Comparison of ENCODE assay signal across 1 cellular context in the genomic region with DNA sequence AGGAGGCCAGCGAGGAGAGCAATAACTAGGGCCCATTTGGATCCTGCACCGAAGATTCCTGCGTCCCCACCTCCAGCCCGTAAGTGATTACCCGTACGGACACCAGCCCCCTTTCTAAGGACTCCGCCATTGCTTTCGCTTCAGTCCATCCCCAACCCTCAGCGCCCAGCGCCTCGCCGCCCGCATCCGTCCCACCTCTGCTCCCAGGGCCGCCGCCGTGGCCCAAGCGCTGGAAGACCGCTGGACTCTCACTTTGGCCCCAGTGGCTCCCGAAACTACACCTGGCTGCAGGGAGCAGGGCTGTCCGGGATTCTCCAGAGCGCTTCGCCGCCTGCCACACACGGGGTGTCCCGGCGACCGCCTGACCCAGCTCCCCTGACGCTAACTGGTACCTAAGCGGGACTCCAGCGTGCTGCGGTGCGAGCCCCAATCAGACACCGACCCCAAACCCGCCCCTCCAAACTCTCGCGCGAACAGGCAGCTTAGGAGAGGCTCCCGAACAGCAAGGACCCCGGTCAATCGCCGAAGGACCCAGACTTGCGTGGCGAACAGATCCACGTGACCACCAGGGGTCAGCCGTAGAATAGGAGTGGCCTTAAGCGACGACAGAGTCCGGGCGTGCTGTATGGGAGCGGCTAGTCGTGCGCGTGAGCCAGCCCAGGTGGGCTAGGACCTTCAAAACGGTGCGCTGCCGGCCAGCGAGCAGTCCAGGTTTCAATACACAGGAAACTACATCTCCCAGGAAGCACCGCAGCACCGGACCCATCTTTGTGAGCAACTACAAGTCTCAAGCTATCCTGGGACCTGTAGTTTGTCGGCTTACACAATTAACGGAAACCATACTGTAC.
TF ChIP-seq lines count a peak whose summit lies in the region.

Gene CNPY2 (minus strand): TSS at position 363 of the 848 bp plus-strand sequence. CDS start 771 bp downstream, outside the sequence.

TF ChIP-seq in HepG2, 621 proteins besides CTCF, POLR2A, EP300 and RAD21 (continued from another document and continues in another):
- TF ChIP-seq ATF5 (CRISPR knock-in tag; IDR thresholded peaks at IDR 0.05; ENCODE audit: low read depth) = no peak
- 0 out of 2 replicates have a peak, but pooled peaks have one; percentile 60 for TF ChIP-seq HINFP (CRISPR knock-in tag; IDR thresholded peaks at IDR 0.05; ENCODE audit: low read depth)
- TF ChIP-seq ZSCAN12 (CRISPR knock-in tag; IDR thresholded peaks at IDR 0.05) = peak; percentile 86; the same call in 1 of the 2 replicates
- TF ChIP-seq STAG1 (CRISPR knock-in tag; IDR thresholded peaks at IDR 0.05) = peak; percentile 96
- TF ChIP-seq MXD4 (CRISPR knock-in tag; IDR thresholded peaks at IDR 0.05) = peak; percentile 66; the same call in 1 of the 2 replicates
- no peak for TF ChIP-seq ZNF564 (CRISPR knock-in tag; IDR thresholded peaks at IDR 0.05)
- TF ChIP-seq, protein P1, sequence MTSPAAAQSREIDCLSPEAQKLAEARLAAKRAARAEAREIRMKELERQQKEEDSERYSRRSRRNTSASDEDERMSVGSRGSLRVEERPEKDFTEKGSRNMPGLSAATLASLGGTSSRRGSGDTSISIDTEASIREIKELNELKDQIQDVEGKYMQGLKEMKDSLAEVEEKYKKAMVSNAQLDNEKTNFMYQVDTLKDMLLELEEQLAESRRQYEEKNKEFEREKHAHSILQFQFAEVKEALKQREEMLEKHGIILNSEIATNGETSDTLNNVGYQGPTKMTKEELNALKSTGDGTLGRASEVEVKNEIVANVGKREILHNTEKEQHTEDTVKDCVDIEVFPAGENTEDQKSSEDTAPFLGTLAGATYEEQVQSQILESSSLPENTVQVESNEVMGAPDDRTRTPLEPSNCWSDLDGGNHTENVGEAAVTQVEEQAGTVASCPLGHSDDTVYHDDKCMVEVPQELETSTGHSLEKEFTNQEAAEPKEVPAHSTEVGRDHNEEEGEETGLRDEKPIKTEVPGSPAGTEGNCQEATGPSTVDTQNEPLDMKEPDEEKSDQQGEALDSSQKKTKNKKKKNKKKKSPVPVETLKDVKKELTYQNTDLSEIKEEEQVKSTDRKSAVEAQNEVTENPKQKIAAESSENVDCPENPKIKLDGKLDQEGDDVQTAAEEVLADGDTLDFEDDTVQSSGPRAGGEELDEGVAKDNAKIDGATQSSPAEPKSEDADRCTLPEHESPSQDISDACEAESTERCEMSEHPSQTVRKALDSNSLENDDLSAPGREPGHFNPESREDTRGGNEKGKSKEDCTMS (CRISPR knock-in tag; conservative IDR thresholded peaks at IDR 0.05) = no peak
- TF ChIP-seq KLF13 (CRISPR knock-in tag; IDR thresholded peaks at IDR 0.05) = no peak
- TF ChIP-seq ZFX (CRISPR knock-in tag; IDR thresholded peaks at IDR 0.05; ENCODE audit: low read depth) = peak; percentile 78
- TF ChIP-seq ATF7-NPFF (CRISPR knock-in tag; IDR thresholded peaks at IDR 0.05; ENCODE audit: low read depth) = peak; percentile 51; the same call in 1 of the 2 replicates
- peak; percentile 74 for TF ChIP-seq KMT2A (CRISPR knock-in tag; IDR thresholded peaks at IDR 0.05)
- TF ChIP-seq TARDBP (CRISPR knock-in tag; IDR thresholded peaks at IDR 0.05) = peak; percentile 94
- peak; percentile 66; the same call in 1 of the 2 replicates for TF ChIP-seq FOXJ3 (CRISPR knock-in tag; IDR thresholded peaks at IDR 0.05; ENCODE audit: borderline replicate concordance)
- peak; percentile 71 for TF ChIP-seq FOXC1 (CRISPR knock-in tag; IDR thresholded peaks at IDR 0.05; ENCODE audit: borderline replicate concordance)
- TF ChIP-seq ZNF720 (CRISPR knock-in tag; IDR thresholded peaks at IDR 0.05) = no peak
- TF ChIP-seq TOPORS (CRISPR knock-in tag; IDR thresholded peaks at IDR 0.05) = no peak
- TF ChIP-seq ZNF367 (CRISPR knock-in tag; IDR thresholded peaks at IDR 0.05; ENCODE audit: borderline replicate concordance) = 0 out of 2 replicates have a peak, but pooled peaks have one; percentile 73
- no peak for TF ChIP-seq TIGD3 (CRISPR knock-in tag; IDR thresholded peaks at IDR 0.05; ENCODE audit: borderline replicate concordance)
- TF ChIP-seq, protein P2, sequence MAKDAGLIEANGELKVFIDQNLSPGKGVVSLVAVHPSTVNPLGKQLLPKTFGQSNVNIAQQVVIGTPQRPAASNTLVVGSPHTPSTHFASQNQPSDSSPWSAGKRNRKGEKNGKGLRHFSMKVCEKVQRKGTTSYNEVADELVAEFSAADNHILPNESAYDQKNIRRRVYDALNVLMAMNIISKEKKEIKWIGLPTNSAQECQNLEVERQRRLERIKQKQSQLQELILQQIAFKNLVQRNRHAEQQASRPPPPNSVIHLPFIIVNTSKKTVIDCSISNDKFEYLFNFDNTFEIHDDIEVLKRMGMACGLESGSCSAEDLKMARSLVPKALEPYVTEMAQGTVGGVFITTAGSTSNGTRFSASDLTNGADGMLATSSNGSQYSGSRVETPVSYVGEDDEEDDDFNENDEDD (CRISPR knock-in tag; IDR thresholded peaks at IDR 0.05; ENCODE audit: borderline replicate concordance) = peak; percentile 83; the same call in 1 of the 2 replicates
- no peak for TF ChIP-seq REXO4 (CRISPR knock-in tag; IDR thresholded peaks at IDR 0.05; ENCODE audit: borderline replicate concordance)
- TF ChIP-seq GLI4 (CRISPR knock-in tag; IDR thresholded peaks at IDR 0.05; ENCODE audit: borderline replicate concordance) = no peak
- TF ChIP-seq ZNF572 (CRISPR knock-in tag; IDR thresholded peaks at IDR 0.05) = no peak
- TF ChIP-seq, protein P3, sequence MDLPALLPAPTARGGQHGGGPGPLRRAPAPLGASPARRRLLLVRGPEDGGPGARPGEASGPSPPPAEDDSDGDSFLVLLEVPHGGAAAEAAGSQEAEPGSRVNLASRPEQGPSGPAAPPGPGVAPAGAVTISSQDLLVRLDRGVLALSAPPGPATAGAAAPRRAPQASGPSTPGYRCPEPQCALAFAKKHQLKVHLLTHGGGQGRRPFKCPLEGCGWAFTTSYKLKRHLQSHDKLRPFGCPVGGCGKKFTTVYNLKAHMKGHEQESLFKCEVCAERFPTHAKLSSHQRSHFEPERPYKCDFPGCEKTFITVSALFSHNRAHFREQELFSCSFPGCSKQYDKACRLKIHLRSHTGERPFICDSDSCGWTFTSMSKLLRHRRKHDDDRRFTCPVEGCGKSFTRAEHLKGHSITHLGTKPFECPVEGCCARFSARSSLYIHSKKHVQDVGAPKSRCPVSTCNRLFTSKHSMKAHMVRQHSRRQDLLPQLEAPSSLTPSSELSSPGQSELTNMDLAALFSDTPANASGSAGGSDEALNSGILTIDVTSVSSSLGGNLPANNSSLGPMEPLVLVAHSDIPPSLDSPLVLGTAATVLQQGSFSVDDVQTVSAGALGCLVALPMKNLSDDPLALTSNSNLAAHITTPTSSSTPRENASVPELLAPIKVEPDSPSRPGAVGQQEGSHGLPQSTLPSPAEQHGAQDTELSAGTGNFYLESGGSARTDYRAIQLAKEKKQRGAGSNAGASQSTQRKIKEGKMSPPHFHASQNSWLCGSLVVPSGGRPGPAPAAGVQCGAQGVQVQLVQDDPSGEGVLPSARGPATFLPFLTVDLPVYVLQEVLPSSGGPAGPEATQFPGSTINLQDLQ (CRISPR knock-in tag; IDR thresholded peaks at IDR 0.05) = no peak
- TF ChIP-seq KAT8 (CRISPR knock-in tag; IDR thresholded peaks at IDR 0.05) = peak; percentile 90
- no peak; the same call in 1 of the 2 replicates for TF ChIP-seq ZFAT (CRISPR knock-in tag; conservative IDR thresholded peaks at IDR 0.05)
- TF ChIP-seq ASH2L (IDR thresholded peaks at IDR 0.05; ENCODE audit: insufficient read length, low read depth, low read length) = peak; percentile 80
- TF ChIP-seq GPN1 (CRISPR knock-in tag; IDR thresholded peaks at IDR 0.05; ENCODE audit: borderline replicate concordance) = no peak
- peak; percentile 23 for TF ChIP-seq ZNF883 (CRISPR knock-in tag; IDR thresholded peaks at IDR 0.05; ENCODE audit: not compliant biosample characterization)
- TF ChIP-seq ZNF775 (CRISPR knock-in tag; IDR thresholded peaks at IDR 0.05; ENCODE audit: borderline replicate concordance) = no peak
- TF ChIP-seq ETV6 (CRISPR knock-in tag; conservative IDR thresholded peaks at IDR 0.05) = no peak
- peak; percentile 75 for TF ChIP-seq MNT (IDR thresholded peaks at IDR 0.05)
- 0 out of 2 replicates have a peak, but pooled peaks have one; percentile 47 for TF ChIP-seq ZC3H13 (CRISPR knock-in tag; IDR thresholded peaks at IDR 0.05)
- TF ChIP-seq, protein P4, sequence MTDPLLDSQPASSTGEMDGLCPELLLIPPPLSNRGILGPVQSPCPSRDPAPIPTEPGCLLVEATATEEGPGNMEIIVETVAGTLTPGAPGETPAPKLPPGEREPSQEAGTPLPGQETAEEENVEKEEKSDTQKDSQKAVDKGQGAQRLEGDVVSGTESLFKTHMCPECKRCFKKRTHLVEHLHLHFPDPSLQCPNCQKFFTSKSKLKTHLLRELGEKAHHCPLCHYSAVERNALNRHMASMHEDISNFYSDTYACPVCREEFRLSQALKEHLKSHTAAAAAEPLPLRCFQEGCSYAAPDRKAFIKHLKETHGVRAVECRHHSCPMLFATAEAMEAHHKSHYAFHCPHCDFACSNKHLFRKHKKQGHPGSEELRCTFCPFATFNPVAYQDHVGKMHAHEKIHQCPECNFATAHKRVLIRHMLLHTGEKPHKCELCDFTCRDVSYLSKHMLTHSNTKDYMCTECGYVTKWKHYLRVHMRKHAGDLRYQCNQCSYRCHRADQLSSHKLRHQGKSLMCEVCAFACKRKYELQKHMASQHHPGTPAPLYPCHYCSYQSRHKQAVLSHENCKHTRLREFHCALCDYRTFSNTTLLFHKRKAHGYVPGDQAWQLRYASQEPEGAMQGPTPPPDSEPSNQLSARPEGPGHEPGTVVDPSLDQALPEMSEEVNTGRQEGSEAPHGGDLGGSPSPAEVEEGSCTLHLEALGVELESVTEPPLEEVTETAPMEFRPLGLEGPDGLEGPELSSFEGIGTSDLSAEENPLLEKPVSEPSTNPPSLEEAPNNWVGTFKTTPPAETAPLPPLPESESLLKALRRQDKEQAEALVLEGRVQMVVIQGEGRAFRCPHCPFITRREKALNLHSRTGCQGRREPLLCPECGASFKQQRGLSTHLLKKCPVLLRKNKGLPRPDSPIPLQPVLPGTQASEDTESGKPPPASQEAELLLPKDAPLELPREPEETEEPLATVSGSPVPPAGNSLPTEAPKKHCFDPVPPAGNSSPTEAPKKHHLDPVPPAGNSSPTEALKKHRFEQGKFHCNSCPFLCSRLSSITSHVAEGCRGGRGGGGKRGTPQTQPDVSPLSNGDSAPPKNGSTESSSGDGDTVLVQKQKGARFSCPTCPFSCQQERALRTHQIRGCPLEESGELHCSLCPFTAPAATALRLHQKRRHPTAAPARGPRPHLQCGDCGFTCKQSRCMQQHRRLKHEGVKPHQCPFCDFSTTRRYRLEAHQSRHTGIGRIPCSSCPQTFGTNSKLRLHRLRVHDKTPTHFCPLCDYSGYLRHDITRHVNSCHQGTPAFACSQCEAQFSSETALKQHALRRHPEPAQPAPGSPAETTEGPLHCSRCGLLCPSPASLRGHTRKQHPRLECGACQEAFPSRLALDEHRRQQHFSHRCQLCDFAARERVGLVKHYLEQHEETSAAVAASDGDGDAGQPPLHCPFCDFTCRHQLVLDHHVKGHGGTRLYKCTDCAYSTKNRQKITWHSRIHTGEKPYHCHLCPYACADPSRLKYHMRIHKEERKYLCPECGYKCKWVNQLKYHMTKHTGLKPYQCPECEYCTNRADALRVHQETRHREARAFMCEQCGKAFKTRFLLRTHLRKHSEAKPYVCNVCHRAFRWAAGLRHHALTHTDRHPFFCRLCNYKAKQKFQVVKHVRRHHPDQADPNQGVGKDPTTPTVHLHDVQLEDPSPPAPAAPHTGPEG (CRISPR knock-in tag; IDR thresholded peaks at IDR 0.05) = peak; percentile 28; the same call in 1 of the 2 replicates
- TF ChIP-seq, protein P5, sequence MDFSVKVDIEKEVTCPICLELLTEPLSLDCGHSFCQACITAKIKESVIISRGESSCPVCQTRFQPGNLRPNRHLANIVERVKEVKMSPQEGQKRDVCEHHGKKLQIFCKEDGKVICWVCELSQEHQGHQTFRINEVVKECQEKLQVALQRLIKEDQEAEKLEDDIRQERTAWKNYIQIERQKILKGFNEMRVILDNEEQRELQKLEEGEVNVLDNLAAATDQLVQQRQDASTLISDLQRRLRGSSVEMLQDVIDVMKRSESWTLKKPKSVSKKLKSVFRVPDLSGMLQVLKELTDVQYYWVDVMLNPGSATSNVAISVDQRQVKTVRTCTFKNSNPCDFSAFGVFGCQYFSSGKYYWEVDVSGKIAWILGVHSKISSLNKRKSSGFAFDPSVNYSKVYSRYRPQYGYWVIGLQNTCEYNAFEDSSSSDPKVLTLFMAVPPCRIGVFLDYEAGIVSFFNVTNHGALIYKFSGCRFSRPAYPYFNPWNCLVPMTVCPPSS (IDR thresholded peaks at IDR 0.05) = no peak
